16 cellular contexts compared by ENCODE assay signal in genomic region chr10:14552010-14552409, GRCh38.
DNase-seq lines count a peak whose midpoint lies in the region; ATAC-seq and TF ChIP-seq lines count a peak whose summit lies in the region.
"Had no signal": no experiment of that assay in that cellular context is flagged by ENCODE, and none has a peak within 500 bp of the region (broad histone marks: within the 10 kb centered on the region; RNA-seq: fewer than 3 reads in every experiment).

No MANE protein-coding gene starts in this region.

- H3K27ac Mint-ChIP-seq in CD8-positive, alpha-beta memory T cell, result peak overlapping the region; percentile 70 to 98 (median 88)
- H3K27ac Mint-ChIP-seq in activated naive CD8-positive, alpha-beta T cell treated with anti-CD3 and anti-CD28 coated beads, Interleukin-2, amount 10 ng/mL, durations not matched to agents 7 days and 5 days, result peak overlapping the region; percentile 59

- 43 to 80% (median 64%) methylated on average over 4 of the region's 4 CpGs for WGBS in spleen, 5 donors

- no peak for ATAC-seq in activated naive CD8-positive, alpha-beta T cell treated with anti-CD3 and anti-CD28 coated beads, Interleukin-2, amount 10 ng/mL, durations not matched to agents 7 days and 5 days (ENCODE audit: low read depth)
- ATAC-seq in HG03565 (IDR thresholded peaks at IDR 0.05; ENCODE audit: unreplicated experiment) (no peak), left ventricle myocardium superior (no peak)
- ATAC-seq: gastrocnemius medialis had no signal

- no peak overlapping the region for H3K27ac ChIP-seq in CD8-positive, alpha-beta memory T cell (ENCODE audit: low read depth, low read length)
- H3K27ac ChIP-seq in spleen, result peak overlapping the region; percentile 54 to 93 (median 84)
- H3K27ac ChIP-seq: epithelial cell of prostate, gastrocnemius medialis, suprapubic skin had no signal

- H3K27me3 Mint-ChIP-seq in CD8-positive, alpha-beta memory T cell, result no peaks in the 10 kb centered on the region
- no peaks in the 10 kb centered on the region for H3K27me3 Mint-ChIP-seq in activated naive CD8-positive, alpha-beta T cell treated with anti-CD3 and anti-CD28 coated beads, Interleukin-2, amount 10 ng/mL, durations not matched to agents 7 days and 5 days

- peaks cover 77% of the 10 kb centered on the region for H3K4me1 ChIP-seq in CD8-positive, alpha-beta memory T cell (ENCODE audit: insufficient read depth, low read length)
- peaks cover 62 to 100% (median 80%) of the 10 kb centered on the region in 6 donors for H3K4me1 ChIP-seq in spleen

- TF ChIP-seq CTCF in spleen (IDR thresholded peaks at IDR 0.05 in 8 of 11, conservative IDR thresholded peaks at IDR 0.05 in 3 of 11), result no peak

- H3K36me3 ChIP-seq in CD8-positive, alpha-beta memory T cell (ENCODE audit: insufficient read depth, low read length), result peaks cover 5% of the 10 kb centered on the region
- peaks cover 0 to 19% (median 0%) of the 10 kb centered on the region in 6 donors for H3K36me3 ChIP-seq in spleen
- H3K36me3 ChIP-seq: gastrocnemius medialis, Peyer's patch had no signal

- H3K4me3 Mint-ChIP-seq in CD8-positive, alpha-beta memory T cell, result peak overlapping the region in 6 of 7 donors; percentile 16 to 48 (median 42)
- H3K4me3 Mint-ChIP-seq in activated naive CD8-positive, alpha-beta T cell treated with anti-CD3 and anti-CD28 coated beads, Interleukin-2, amount 10 ng/mL, durations not matched to agents 7 days and 5 days, result peak overlapping the region; percentile 7

- peaks cover 0 to 68% (median 26%) of the 10 kb centered on the region in 3 donors for H3K36me3 Mint-ChIP-seq in CD8-positive, alpha-beta memory T cell
- H3K36me3 Mint-ChIP-seq in activated naive CD8-positive, alpha-beta T cell treated with anti-CD3 and anti-CD28 coated beads, Interleukin-2, amount 10 ng/mL, durations not matched to agents 7 days and 5 days, result peaks cover 34% of the 10 kb centered on the region

- TF ChIP-seq POLR2A in spleen (IDR thresholded peaks at IDR 0.05), result no peak

- POLR2A ChIA-PET in CD8-positive, alpha-beta memory T cell (lab: Charles Lee), result interaction anchor here (0.6 to 1.0 kb wide), 3 partner anchors 80 to 1169 kb away, joined by 3 to 13 read pairs (median 4); partner anchors contain the start of genes CDNF, HSPA14 and MSANTD7
- POLR2A ChIA-PET in activated naive CD8-positive, alpha-beta T cell treated with anti-CD3 and anti-CD28 coated beads, Interleukin-2, amount 10 ng/mL, durations not matched to agents 7 days and 5 days (lab: Charles Lee), result interaction anchor here (1.1 to 2.8 kb wide), 4 partner anchors 8 to 546 kb away, joined by 3 to 11 read pairs (median 6); partner anchors contain the start of gene RPP38

- intact Hi-C loops in spleen (cut with DNase I; ENCODE audit: low total_unique reads) (no loop called here), left ventricle myocardium superior (cut with micrococcal nuclease) (no loop called here)

- CTCF ChIA-PET in CD8-positive, alpha-beta memory T cell (lab: Charles Lee), result interaction anchor here (0.9 to 3.6 kb wide), 5 partner anchors 15 to 286 kb away, joined by 3 to 17 read pairs (median 5); partner anchors contain the start of genes CDNF, HSPA14 and MSANTD7

- peaks cover 82 to 98% (median 96%) of the 10 kb centered on the region in 3 donors for H3K4me1 Mint-ChIP-seq in CD8-positive, alpha-beta memory T cell
- H3K4me1 Mint-ChIP-seq in activated naive CD8-positive, alpha-beta T cell treated with anti-CD3 and anti-CD28 coated beads, Interleukin-2, amount 10 ng/mL, durations not matched to agents 7 days and 5 days, result peaks cover 67% of the 10 kb centered on the region

- no peak for DNase-seq in CD8-positive, alpha-beta memory T cell
- peak; percentile 72 for DNase-seq in MV-4-11 (lab: John Stamatoyannopoulos, UW)
- DNase-seq in activated naive CD8-positive, alpha-beta T cell treated with anti-CD3 and anti-CD28 coated beads, Interleukin-2, amount 10 ng/mL, durations not matched to agents 7 days and 5 days, result no peak
- DNase-seq in spleen, result no peak
- DNase-seq in left ventricle myocardium superior, result no peak
- DNase-seq in iPS-NIHi11 (ENCODE audit: low spot score), result no peak
- DNase-seq: activated CD8-positive, alpha-beta memory T cell treated with anti-CD3 and anti-CD28 coated beads, Interleukin-2, amount 50 U/mL, for 48 hours; C1 segment of cervical spinal cord; gastrocnemius medialis; NCI-H187 treated with DMSO at 0.1 percent for 48 hours; NCI-H526 treated with DMSO at 0.1 percent for 48 hours; Peyer's patch had no signal

- no peaks in the 10 kb centered on the region for H3K9me3 ChIP-seq in CD8-positive, alpha-beta memory T cell (ENCODE audit: low read length)
- no peaks in the 10 kb centered on the region for H3K9me3 ChIP-seq in spleen
- H3K9me3 ChIP-seq: gastrocnemius medialis, Peyer's patch, suprapubic skin had no signal

- no peaks in the 10 kb centered on the region for H3K9me3 Mint-ChIP-seq in CD8-positive, alpha-beta memory T cell
- H3K9me3 Mint-ChIP-seq in activated naive CD8-positive, alpha-beta T cell treated with anti-CD3 and anti-CD28 coated beads, Interleukin-2, amount 10 ng/mL, durations not matched to agents 7 days and 5 days, result no peaks in the 10 kb centered on the region

- H3K4me3 ChIP-seq in CD8-positive, alpha-beta memory T cell (ENCODE audit: low read length), result no peak overlapping the region
- H3K4me3 ChIP-seq in spleen, result peak overlapping the region in 1 of 8 donors; percentile 51
- H3K4me3 ChIP-seq: gastrocnemius medialis, lung, Peyer's patch, suprapubic skin had no signal

- H3K27me3 ChIP-seq in CD8-positive, alpha-beta memory T cell (ENCODE audit: insufficient read depth, low read length, poor library complexity, severe bottlenecking), result no peaks in the 10 kb centered on the region
- no peaks in the 10 kb centered on the region for H3K27me3 ChIP-seq in spleen (replicated peaks in 1 of 7)
- H3K27me3 ChIP-seq: gastrocnemius medialis, Peyer's patch, suprapubic skin had no signal
